Comparison of ENCODE assay signal across 3 cellular contexts in genomic region chrX:50905334-50905733, GRCh38.
TF ChIP-seq lines count a peak whose summit lies in the region.

No MANE protein-coding gene starts in this region.

TF ChIP-seq in SK-N-SH, 30 proteins besides CTCF, POLR2A, EP300 and RAD21 (continued from another document):
- TF ChIP-seq CHD2 (IDR thresholded peaks at IDR 0.05; ENCODE audit: low read length, partially characterized antibody): no peak
- no peak for TF ChIP-seq GATA2 (CRISPR knock-in tag; IDR thresholded peaks at IDR 0.05)
- TF ChIP-seq, protein P1, sequence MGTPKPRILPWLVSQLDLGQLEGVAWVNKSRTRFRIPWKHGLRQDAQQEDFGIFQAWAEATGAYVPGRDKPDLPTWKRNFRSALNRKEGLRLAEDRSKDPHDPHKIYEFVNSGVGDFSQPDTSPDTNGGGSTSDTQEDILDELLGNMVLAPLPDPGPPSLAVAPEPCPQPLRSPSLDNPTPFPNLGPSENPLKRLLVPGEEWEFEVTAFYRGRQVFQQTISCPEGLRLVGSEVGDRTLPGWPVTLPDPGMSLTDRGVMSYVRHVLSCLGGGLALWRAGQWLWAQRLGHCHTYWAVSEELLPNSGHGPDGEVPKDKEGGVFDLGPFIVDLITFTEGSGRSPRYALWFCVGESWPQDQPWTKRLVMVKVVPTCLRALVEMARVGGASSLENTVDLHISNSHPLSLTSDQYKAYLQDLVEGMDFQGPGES (IDR thresholded peaks at IDR 0.05; ENCODE audit: low read depth, low read length): no peak
- TF ChIP-seq ELF1 (IDR thresholded peaks at IDR 0.05): no peak
- no peak for TF ChIP-seq TEAD4 (IDR thresholded peaks at IDR 0.05; ENCODE audit: borderline replicate concordance, insufficient read depth)
- TF ChIP-seq MEF2A (IDR thresholded peaks at IDR 0.05; ENCODE audit: borderline replicate concordance, low read depth): no peak
- no peak for TF ChIP-seq USF1 (IDR thresholded peaks at IDR 0.05; ENCODE audit: borderline replicate concordance, low read depth)

TF ChIP-seq in SK-N-SH treated with all-trans-retinoic acid at 6 μM for 48 hours, 23 proteins besides CTCF, POLR2A, EP300 and RAD21 (continued from another document):
- no peak for TF ChIP-seq TCF4 (CRISPR knock-in tag; IDR thresholded peaks at IDR 0.05; ENCODE audit: borderline replicate concordance)
- no peak for TF ChIP-seq ZFP30 (CRISPR knock-in tag; IDR thresholded peaks at IDR 0.05)
- TF ChIP-seq TOX (CRISPR knock-in tag; IDR thresholded peaks at IDR 0.05; ENCODE audit: borderline replicate concordance): no peak

TF ChIP-seq in GM12878, 131 proteins besides CTCF, POLR2A, EP300 and RAD21:
- TF ChIP-seq, protein P2, sequence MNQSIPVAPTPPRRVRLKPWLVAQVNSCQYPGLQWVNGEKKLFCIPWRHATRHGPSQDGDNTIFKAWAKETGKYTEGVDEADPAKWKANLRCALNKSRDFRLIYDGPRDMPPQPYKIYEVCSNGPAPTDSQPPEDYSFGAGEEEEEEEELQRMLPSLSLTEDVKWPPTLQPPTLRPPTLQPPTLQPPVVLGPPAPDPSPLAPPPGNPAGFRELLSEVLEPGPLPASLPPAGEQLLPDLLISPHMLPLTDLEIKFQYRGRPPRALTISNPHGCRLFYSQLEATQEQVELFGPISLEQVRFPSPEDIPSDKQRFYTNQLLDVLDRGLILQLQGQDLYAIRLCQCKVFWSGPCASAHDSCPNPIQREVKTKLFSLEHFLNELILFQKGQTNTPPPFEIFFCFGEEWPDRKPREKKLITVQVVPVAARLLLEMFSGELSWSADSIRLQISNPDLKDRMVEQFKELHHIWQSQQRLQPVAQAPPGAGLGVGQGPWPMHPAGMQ (IDR thresholded peaks at IDR 0.05; ENCODE audit: borderline replicate concordance): no peak
- no peak for TF ChIP-seq ZNF274 (IDR thresholded peaks at IDR 0.05; ENCODE audit: insufficient read depth, insufficient read length)
